In the genomic region with DNA sequence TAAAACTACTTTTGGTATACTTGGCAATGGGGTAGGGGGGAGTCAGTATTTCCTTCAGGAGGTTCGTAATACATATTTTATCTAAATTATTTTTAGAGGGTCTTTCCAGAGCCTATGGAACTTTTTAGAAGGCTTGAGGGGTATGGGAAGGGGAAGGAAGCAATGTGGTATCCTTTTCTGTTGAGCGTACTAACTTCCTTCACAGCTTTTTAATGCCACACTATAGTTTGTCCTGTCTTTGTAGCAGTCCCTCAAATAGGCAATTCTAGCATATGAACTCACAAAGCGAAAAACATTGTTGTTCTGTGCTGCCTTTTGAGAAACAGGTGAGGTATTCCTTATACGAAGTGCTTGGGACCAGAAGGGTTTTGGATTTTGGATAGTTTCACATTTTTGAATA, we compare ENCODE assay signal across 12 cellular contexts.
A peak's percentile ranks its signal among the peaks of the same experiment; 100 is the strongest.
DNase-seq lines count a peak whose midpoint lies in the region; ATAC-seq and TF ChIP-seq lines count a peak whose summit lies in the region.
"Had no signal": no experiment of that assay in that cellular context is flagged by ENCODE, and none has a peak within 500 bp of the region (broad histone marks: within the 10 kb centered on the region; RNA-seq: fewer than 3 reads in every experiment).

No MANE protein-coding gene starts in this region.

- H3K9me2 ChIP-seq in DOHH2 (replicated peaks; ENCODE audit: control insufficient read depth, low read length) = no peaks in the 10 kb centered on the region

- H3K36me3 ChIP-seq in DOHH2 (ENCODE audit: control insufficient read depth, low read length) (no peaks in the 10 kb centered on the region), OCI-LY3 (replicated peaks; ENCODE audit: low read depth, low read length) (no peaks in the 10 kb centered on the region)
- H3K36me3 ChIP-seq: gastroesophageal sphincter had no signal

- ATAC-seq in GM19452 (IDR thresholded peaks at IDR 0.05; ENCODE audit: unreplicated experiment) = peak; percentile 11
- ATAC-seq in HG02852 (IDR thresholded peaks at IDR 0.05; ENCODE audit: unreplicated experiment) = peak; percentile 22
- ATAC-seq: gastroesophageal sphincter had no signal

- no peak for DNase-seq in central memory CD4-positive, alpha-beta T cell
- DNase-seq in activated naive CD4-positive, alpha-beta T cell treated with Interleukin-2 at 50 U/mL for 16 hours = no peak
- DNase-seq in NK-92 (lab: John Stamatoyannopoulos, UW; ENCODE audit: unreplicated experiment) (no peak), NCI-H524 (lab: John Stamatoyannopoulos, UW) (no peak)
- DNase-seq: activated T-cell treated with anti-CD3 and anti-CD28 coated beads for 4 hours; effector CD4-positive, alpha-beta T cell; stimulated activated CD4-positive, alpha-beta T cell treated with anti-CD3 and anti-CD28 coated beads, Interleukin-12 subunit alpha, Interleukin-12 subunit beta, amount 100 ng/mL, for 4 hours had no signal

- H2AFZ ChIP-seq in OCI-LY3 (ENCODE audit: low read depth, low read length) = no peak overlapping the region

- H3K27me3 ChIP-seq in DOHH2 (ENCODE audit: control insufficient read depth, low read length) = no peaks in the 10 kb centered on the region
- H3K27me3 ChIP-seq in OCI-LY3 (ENCODE audit: low read depth, low read length) = no peaks in the 10 kb centered on the region
- H3K27me3 ChIP-seq: gastroesophageal sphincter had no signal

- no peaks in the 10 kb centered on the region for H3F3A ChIP-seq in DOHH2 (ENCODE audit: control insufficient read depth, insufficient read depth)

- H3K79me2 ChIP-seq in DOHH2 (ENCODE audit: control insufficient read depth, low read length) = no peaks in the 10 kb centered on the region
- H3K79me2 ChIP-seq in OCI-LY3 (ENCODE audit: low read length) = no peaks in the 10 kb centered on the region

- H3K27ac ChIP-seq in DOHH2 (ENCODE audit: low read depth, low read length) (no peak overlapping the region), OCI-LY3 (ENCODE audit: low read length) (no peak overlapping the region)
- H3K27ac ChIP-seq: gastroesophageal sphincter had no signal

- H3K4me1 ChIP-seq in DOHH2 (ENCODE audit: control insufficient read depth, low read length) (peaks cover 25% of the 10 kb centered on the region), OCI-LY3 (ENCODE audit: low read length) (peaks cover 31% of the 10 kb centered on the region)

- H3K4me3 ChIP-seq in DOHH2 (ENCODE audit: low read length) (no peak overlapping the region), OCI-LY3 (ENCODE audit: low read length) (no peak overlapping the region)
- H3K4me3 ChIP-seq: gastroesophageal sphincter had no signal

- TF ChIP-seq CTCF in DOHH2 (IDR thresholded peaks at IDR 0.05; ENCODE audit: low read depth, low read length, poor library complexity, severe bottlenecking) (no peak), OCI-LY3 (IDR thresholded peaks at IDR 0.05; ENCODE audit: low read depth, low read length) (no peak)

- peak overlapping the region; percentile 16; the same call in 1 of the 2 replicates for H3K4me2 ChIP-seq in DOHH2 (ENCODE audit: low read length)
- peak overlapping the region; percentile 26 for H3K4me2 ChIP-seq in OCI-LY3 (ENCODE audit: low read length)

- no peaks in the 10 kb centered on the region for H3K9me3 ChIP-seq in DOHH2 (ENCODE audit: control insufficient read depth, insufficient read depth, low read length)
- H3K9me3 ChIP-seq in OCI-LY3 (ENCODE audit: insufficient read depth, low read length) = no peaks in the 10 kb centered on the region
- H3K9me3 ChIP-seq: gastroesophageal sphincter had no signal

- H3K9ac ChIP-seq in OCI-LY3 (ENCODE audit: low read length) = no peak overlapping the region

- no peaks in the 10 kb centered on the region for H4K20me1 ChIP-seq in DOHH2 (ENCODE audit: control insufficient read depth, insufficient read depth, low read depth, low read length)
- no peaks in the 10 kb centered on the region for H4K20me1 ChIP-seq in OCI-LY3 (ENCODE audit: insufficient read depth, low read length)
